Comparison of ENCODE assay signal across 8 cellular contexts in genomic region chrX:136209016-136209738, GRCh38. TPM values are rescaled to one million over a fixed set of nuclear protein-coding genes. Genes with fewer than 3 reads are reported as not detected.
DNase-seq lines count a peak whose midpoint lies in the region; ATAC-seq and TF ChIP-seq lines count a peak whose summit lies in the region.

No MANE protein-coding gene starts in this region.

- intact Hi-C loops in HCT116 (cut with micrococcal nuclease): loop anchor here (2.0 kb wide), 1 partner anchor 180 kb away; no protein-coding TSS in a partner anchor

- DNase-seq in HCT116 (ENCODE audit: low read depth, low spot score): no peak
- peak; percentile 38 for DNase-seq in activated CD4-positive, alpha-beta memory T cell treated with anti-CD3 and anti-CD28 coated beads, Interleukin-2, amount 10 ng/mL, durations not matched to agents 7 days and 5 days
- peak; percentile 6 for DNase-seq in foreskin melanocyte
- DNase-seq in trophoblast cell: peak; percentile 43 to 65
- DNase-seq in NCI-H510A (lab: John Stamatoyannopoulos, UW): no peak

- H3K14ac ChIP-seq in trophoblast cell (ENCODE audit: low read length): no peak overlapping the region

- H3K9me2 ChIP-seq in HCT116 (ENCODE audit: insufficient read depth): no peaks in the 10 kb centered on the region

- no peak for TF ChIP-seq POLR2A in HCT116 (IDR thresholded peaks at IDR 0.05; ENCODE audit: borderline replicate concordance, extremely low read depth, insufficient read depth, insufficient read length)

- H3K4ac ChIP-seq in trophoblast cell (ENCODE audit: low read depth, low read length): no peak overlapping the region

- no peaks in the 10 kb centered on the region for H3K9me3 Mint-ChIP-seq in activated CD4-positive, alpha-beta memory T cell treated with anti-CD3 and anti-CD28 coated beads, Interleukin-2, amount 10 ng/mL, durations not matched to agents 7 days and 5 days

- peak overlapping the region; percentile 48 for H3K27ac ChIP-seq in BLaER1
- no peak overlapping the region for H3K27ac ChIP-seq in HCT116 (ENCODE audit: low read depth, low read length)
- no peak overlapping the region for H3K27ac ChIP-seq in trophoblast cell (ENCODE audit: low read depth, low read length)

- H2BK12ac ChIP-seq in trophoblast cell (ENCODE audit: low read length): no peak overlapping the region

- H4K20me1 ChIP-seq in BLaER1 (peaks cover 60% of the 10 kb centered on the region; the same call in 1 of the 2 replicates), HCT116 (ENCODE audit: insufficient read depth) (no peaks in the 10 kb centered on the region)

- H3K27ac Mint-ChIP-seq in activated CD4-positive, alpha-beta memory T cell treated with anti-CD3 and anti-CD28 coated beads, Interleukin-2, amount 10 ng/mL, durations not matched to agents 7 days and 5 days: no peak overlapping the region

- H3K9ac ChIP-seq in BLaER1 (no peak overlapping the region), HCT116 (ENCODE audit: low read length) (no peak overlapping the region), trophoblast cell (ENCODE audit: low read length) (no peak overlapping the region)

- H3K9me3 ChIP-seq in BLaER1 (no peaks in the 10 kb centered on the region), HCT116 (ENCODE audit: control insufficient read depth in 1 of 2, insufficient read depth in 1 of 2, low read depth in 1 of 2, low read length in 2 of 2) (no peaks in the 10 kb centered on the region), trophoblast cell (ENCODE audit: insufficient read depth, low read depth, low read length) (no peaks in the 10 kb centered on the region)

- H3K23ac ChIP-seq in trophoblast cell (ENCODE audit: low read length): no peak overlapping the region

- H3K4me1 Mint-ChIP-seq in activated CD4-positive, alpha-beta memory T cell treated with anti-CD3 and anti-CD28 coated beads, Interleukin-2, amount 10 ng/mL, durations not matched to agents 7 days and 5 days: peaks cover 19% of the 10 kb centered on the region

- H2BK120ac ChIP-seq in trophoblast cell (ENCODE audit: insufficient read depth, low read length, poor library complexity): no peak overlapping the region

- peaks cover 5% of the 10 kb centered on the region for H3K36me3 Mint-ChIP-seq in activated CD4-positive, alpha-beta memory T cell treated with anti-CD3 and anti-CD28 coated beads, Interleukin-2, amount 10 ng/mL, durations not matched to agents 7 days and 5 days (ENCODE audit: low read depth)

- H4K8ac ChIP-seq in trophoblast cell (ENCODE audit: low read depth, low read length): no peak overlapping the region

- H3K4me1 ChIP-seq in BLaER1 (peaks cover 83% of the 10 kb centered on the region), HCT116 (ENCODE audit: control insufficient read depth in 1 of 2, insufficient read depth in 2 of 2, low read length in 2 of 2) (no peaks in the 10 kb centered on the region), trophoblast cell (ENCODE audit: control insufficient read depth in 1 of 2, insufficient read depth in 2 of 2, low read length in 2 of 2) (peaks cover 1 to 2% of the 10 kb centered on the region in 2 experiments)

- RAD21 ChIA-PET in HCT116 (lab: Charles Lee; ENCODE audit: low non-redundant PET in 1 of 2, low total read pairs in 2 of 2, uncharacterized antibody in 2 of 2, unreplicated experiment in 2 of 2): interaction anchor here in 1 of 2 experiments (2.4 kb wide), 1 partner anchor 181 kb away, joined by 6 read pairs; no protein-coding TSS in a partner anchor

- no TSS peak for BruUV-seq in HCT116 (replicated peaks; lab: Mats Ljungman, UMichigan)

- H3K4me3 Mint-ChIP-seq in activated CD4-positive, alpha-beta memory T cell treated with anti-CD3 and anti-CD28 coated beads, Interleukin-2, amount 10 ng/mL, durations not matched to agents 7 days and 5 days: no peak overlapping the region

- CTCF ChIA-PET in HCT116 (lab: Charles Lee): interaction anchor here (1.1 to 1.2 kb wide), 2 partner anchors 46 to 181 kb away, joined by 3 to 13 read pairs; no protein-coding TSS in a partner anchor
- CTCF ChIA-PET in activated CD4-positive, alpha-beta memory T cell treated with anti-CD3 and anti-CD28 coated beads, Interleukin-2, amount 10 ng/mL, durations not matched to agents 7 days and 5 days (lab: Charles Lee): interaction anchor here (0.8 to 3.8 kb wide), 5 partner anchors 12 to 180 kb away, joined by 3 to 30 read pairs (median 5); no protein-coding TSS in a partner anchor

- no peak overlapping the region for H3K18ac ChIP-seq in trophoblast cell (ENCODE audit: low read length)

- peak; percentile 41; the same call in 1 of the 2 replicates for TF ChIP-seq RAD21 in HCT116 (IDR thresholded peaks at IDR 0.05; ENCODE audit: low read depth)

- peak; percentile 70; the same call in 1 of the 2 replicates for ATAC-seq in HCT116
- no peak for ATAC-seq in GM21737 (IDR thresholded peaks at IDR 0.05; ENCODE audit: unreplicated experiment)
- no peak for ATAC-seq in HG02588 (IDR thresholded peaks at IDR 0.05; ENCODE audit: unreplicated experiment)

- POLR2A ChIA-PET in HCT116 (lab: Charles Lee): no interaction called here
- POLR2A ChIA-PET in activated CD4-positive, alpha-beta memory T cell treated with anti-CD3 and anti-CD28 coated beads, Interleukin-2, amount 10 ng/mL, durations not matched to agents 7 days and 5 days (lab: Charles Lee): no interaction called here

- H3K4me2 ChIP-seq in BLaER1: peak overlapping the region; percentile 73
- H3K4me2 ChIP-seq in HCT116 (ENCODE audit: low read length): no peak overlapping the region
- H3K4me2 ChIP-seq in trophoblast cell (ENCODE audit: low read length): no peak overlapping the region

- no peak overlapping the region for H2BK5ac ChIP-seq in trophoblast cell (ENCODE audit: low read depth, low read length, poor library complexity)

- H2AK5ac ChIP-seq in trophoblast cell (ENCODE audit: low read length): no peak overlapping the region

- H4K12ac ChIP-seq in trophoblast cell (ENCODE audit: low read depth, low read length): no peak overlapping the region

- H3K4me3 ChIP-seq in BLaER1 (0 out of 2 replicates have a peak overlapping the region, but pooled peaks have one; percentile 47), HCT116 (replicated peaks in 1 of 2; ENCODE audit: low read depth in 1 of 2, low read length in 2 of 2) (no peak overlapping the region), trophoblast cell (ENCODE audit: low read depth, low read length) (no peak overlapping the region)

- no peaks in the 10 kb centered on the region for H3K79me1 ChIP-seq in trophoblast cell (ENCODE audit: low read length)

- H4K91ac ChIP-seq in trophoblast cell (ENCODE audit: low read depth, low read length): no peak overlapping the region

- H3K79me2 ChIP-seq in HCT116 (ENCODE audit: insufficient read depth, low read length): no peaks in the 10 kb centered on the region
- no peaks in the 10 kb centered on the region for H3K79me2 ChIP-seq in trophoblast cell (ENCODE audit: control insufficient read depth, insufficient read depth, low read length, poor library complexity)

- H3K27me3 ChIP-seq in BLaER1 (peaks cover 95% of the 10 kb centered on the region), HCT116 (ENCODE audit: insufficient read depth, low read length) (no peaks in the 10 kb centered on the region), trophoblast cell (ENCODE audit: insufficient read depth, low read length) (no peaks in the 10 kb centered on the region)

- H3K36me3 ChIP-seq in BLaER1 (peaks cover 24% of the 10 kb centered on the region), HCT116 (ENCODE audit: control insufficient read depth in 1 of 2, insufficient read depth in 2 of 2, low read length in 2 of 2) (no peaks in the 10 kb centered on the region; a peak in 1 of 4 replicates), trophoblast cell (ENCODE audit: control insufficient read depth in 1 of 2, insufficient read depth in 2 of 2, low read length in 2 of 2) (no peaks in the 10 kb centered on the region)

- WGBS in trophoblast cell (ENCODE audit: extremely low coverage, insufficient coverage, insufficient read length): no CpG with 5 or more reads among the region's 28 CpGs

- no peaks in the 10 kb centered on the region for H3K27me3 Mint-ChIP-seq in activated CD4-positive, alpha-beta memory T cell treated with anti-CD3 and anti-CD28 coated beads, Interleukin-2, amount 10 ng/mL, durations not matched to agents 7 days and 5 days

- no peak overlapping the region for H2AFZ ChIP-seq in HCT116 (ENCODE audit: low read depth, low read length, poor library complexity, severe bottlenecking)
- H2AFZ ChIP-seq in trophoblast cell (ENCODE audit: insufficient read depth, low read length, poor library complexity): no peak overlapping the region

- TF ChIP-seq CTCF in HCT116 (IDR thresholded peaks at IDR 0.05 in 2 of 3, conservative IDR thresholded peaks at IDR 0.05 in 1 of 3; ENCODE audit: borderline replicate concordance in 1 of 3, insufficient read depth in 1 of 3, low read depth in 2 of 3, low read length in 2 of 3): peak; percentile 13 to 45 (median 36); a peak in 4 of 6 replicates

TF ChIP-seq in HCT116, 20 proteins besides CTCF, POLR2A, EP300 and RAD21 (continues in another document):
- TF ChIP-seq ATF3 (IDR thresholded peaks at IDR 0.05): no peak
- TF ChIP-seq ZNF274 (IDR thresholded peaks at IDR 0.05; ENCODE audit: low read depth, low read length): no peak
- TF ChIP-seq POLR2AphosphoS5 (IDR thresholded peaks at IDR 0.05; ENCODE audit: low read depth, low read length): no peak
- TF ChIP-seq ELF1 (IDR thresholded peaks at IDR 0.05; ENCODE audit: borderline replicate concordance, low read depth): no peak
- TF ChIP-seq, protein P1, sequence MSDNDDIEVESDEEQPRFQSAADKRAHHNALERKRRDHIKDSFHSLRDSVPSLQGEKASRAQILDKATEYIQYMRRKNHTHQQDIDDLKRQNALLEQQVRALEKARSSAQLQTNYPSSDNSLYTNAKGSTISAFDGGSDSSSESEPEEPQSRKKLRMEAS (IDR thresholded peaks at IDR 0.05): no peak

RNA-seq across cellular contexts. Expression of gene MAP7D3, which starts 42.0 kb away (rescaled TPM):
- 15.0 TPM for total RNA-seq in HCT116 (2021; ENCODE audit: unreplicated experiment)
- 10.4 and 11.1 TPM in 2 replicates for polyA plus RNA-seq in HCT116 (2012)
- 10 to 100 TPM; 14.5 to 14.8 TPM for total RNA-seq in activated CD4-positive, alpha-beta memory T cell treated with anti-CD3 and anti-CD28 coated beads, Interleukin-2, amount 10 ng/mL, durations not matched to agents 7 days and 5 days
- polyA plus RNA-seq in trophoblast cell (2013): 6.8 and 7.6 TPM in 2 replicates

Comparison
In these comparisons a context has a peak if more than half of its experiments do, and no peak if none do; other contexts are left out.
1. DNase-seq: peak in activated CD4-positive, alpha-beta memory T cell treated with anti-CD3 and anti-CD28 coated beads, Interleukin-2, amount 10 ng/mL, durations not matched to agents 7 days and 5 days (single experiment), foreskin melanocyte (single experiment) and trophoblast cell (2 of 2); none in HCT116 (single experiment) and NCI-H510A (single experiment).